1 cellular context compared by ENCODE assay signal in genomic region chr19:28493881-28494280, GRCh38.
TF ChIP-seq lines count a peak whose summit lies in the region.

No MANE protein-coding gene starts in this region.

TF ChIP-seq in H1, 55 proteins besides CTCF, POLR2A, EP300 and RAD21:
- TF ChIP-seq KDM5A (IDR thresholded peaks at IDR 0.05; ENCODE audit: low read length) = no peak
- no peak for TF ChIP-seq MAX (IDR thresholded peaks at IDR 0.05)
- TF ChIP-seq, protein P1, sequence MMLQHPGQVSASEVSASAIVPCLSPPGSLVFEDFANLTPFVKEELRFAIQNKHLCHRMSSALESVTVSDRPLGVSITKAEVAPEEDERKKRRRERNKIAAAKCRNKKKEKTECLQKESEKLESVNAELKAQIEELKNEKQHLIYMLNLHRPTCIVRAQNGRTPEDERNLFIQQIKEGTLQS (IDR thresholded peaks at IDR 0.05; ENCODE audit: insufficient read depth, low read depth, low read length) = no peak
- no peak for TF ChIP-seq KDM1A (IDR thresholded peaks at IDR 0.05; ENCODE audit: borderline replicate concordance, low read length)
- TF ChIP-seq ZNF274 (IDR thresholded peaks at IDR 0.05; ENCODE audit: borderline replicate concordance, extremely low read depth, low read length) = no peak
- no peak for TF ChIP-seq POLR2AphosphoS5 (IDR thresholded peaks at IDR 0.05; ENCODE audit: low read depth, low read length)
- TF ChIP-seq YY1 (IDR thresholded peaks at IDR 0.05; ENCODE audit: low read depth, low read length) = no peak
- no peak for TF ChIP-seq CBX5 (IDR thresholded peaks at IDR 0.05; ENCODE audit: low read depth, low read length)
- TF ChIP-seq RFX5 (IDR thresholded peaks at IDR 0.05; ENCODE audit: borderline replicate concordance, low read depth, low read length) = no peak
- no peak for TF ChIP-seq GABPA (IDR thresholded peaks at IDR 0.05; ENCODE audit: borderline replicate concordance, insufficient read depth, low read length)
- no peak for TF ChIP-seq SIRT6 (IDR thresholded peaks at IDR 0.05; ENCODE audit: low read length)
- no peak for TF ChIP-seq CHD1 (IDR thresholded peaks at IDR 0.05; ENCODE audit: low read depth, low read length)
- no peak for TF ChIP-seq HDAC2 (IDR thresholded peaks at IDR 0.05; ENCODE audit: borderline replicate concordance in 1 of 2, low read depth in 2 of 2, low read length in 2 of 2)
- no peak for TF ChIP-seq CHD2 (IDR thresholded peaks at IDR 0.05; ENCODE audit: low read length)
- TF ChIP-seq SP2 (IDR thresholded peaks at IDR 0.05; ENCODE audit: low read length) = no peak
- TF ChIP-seq CBX8 (IDR thresholded peaks at IDR 0.05; ENCODE audit: borderline replicate concordance, low read depth, low read length) = no peak
- TF ChIP-seq, protein P2, sequence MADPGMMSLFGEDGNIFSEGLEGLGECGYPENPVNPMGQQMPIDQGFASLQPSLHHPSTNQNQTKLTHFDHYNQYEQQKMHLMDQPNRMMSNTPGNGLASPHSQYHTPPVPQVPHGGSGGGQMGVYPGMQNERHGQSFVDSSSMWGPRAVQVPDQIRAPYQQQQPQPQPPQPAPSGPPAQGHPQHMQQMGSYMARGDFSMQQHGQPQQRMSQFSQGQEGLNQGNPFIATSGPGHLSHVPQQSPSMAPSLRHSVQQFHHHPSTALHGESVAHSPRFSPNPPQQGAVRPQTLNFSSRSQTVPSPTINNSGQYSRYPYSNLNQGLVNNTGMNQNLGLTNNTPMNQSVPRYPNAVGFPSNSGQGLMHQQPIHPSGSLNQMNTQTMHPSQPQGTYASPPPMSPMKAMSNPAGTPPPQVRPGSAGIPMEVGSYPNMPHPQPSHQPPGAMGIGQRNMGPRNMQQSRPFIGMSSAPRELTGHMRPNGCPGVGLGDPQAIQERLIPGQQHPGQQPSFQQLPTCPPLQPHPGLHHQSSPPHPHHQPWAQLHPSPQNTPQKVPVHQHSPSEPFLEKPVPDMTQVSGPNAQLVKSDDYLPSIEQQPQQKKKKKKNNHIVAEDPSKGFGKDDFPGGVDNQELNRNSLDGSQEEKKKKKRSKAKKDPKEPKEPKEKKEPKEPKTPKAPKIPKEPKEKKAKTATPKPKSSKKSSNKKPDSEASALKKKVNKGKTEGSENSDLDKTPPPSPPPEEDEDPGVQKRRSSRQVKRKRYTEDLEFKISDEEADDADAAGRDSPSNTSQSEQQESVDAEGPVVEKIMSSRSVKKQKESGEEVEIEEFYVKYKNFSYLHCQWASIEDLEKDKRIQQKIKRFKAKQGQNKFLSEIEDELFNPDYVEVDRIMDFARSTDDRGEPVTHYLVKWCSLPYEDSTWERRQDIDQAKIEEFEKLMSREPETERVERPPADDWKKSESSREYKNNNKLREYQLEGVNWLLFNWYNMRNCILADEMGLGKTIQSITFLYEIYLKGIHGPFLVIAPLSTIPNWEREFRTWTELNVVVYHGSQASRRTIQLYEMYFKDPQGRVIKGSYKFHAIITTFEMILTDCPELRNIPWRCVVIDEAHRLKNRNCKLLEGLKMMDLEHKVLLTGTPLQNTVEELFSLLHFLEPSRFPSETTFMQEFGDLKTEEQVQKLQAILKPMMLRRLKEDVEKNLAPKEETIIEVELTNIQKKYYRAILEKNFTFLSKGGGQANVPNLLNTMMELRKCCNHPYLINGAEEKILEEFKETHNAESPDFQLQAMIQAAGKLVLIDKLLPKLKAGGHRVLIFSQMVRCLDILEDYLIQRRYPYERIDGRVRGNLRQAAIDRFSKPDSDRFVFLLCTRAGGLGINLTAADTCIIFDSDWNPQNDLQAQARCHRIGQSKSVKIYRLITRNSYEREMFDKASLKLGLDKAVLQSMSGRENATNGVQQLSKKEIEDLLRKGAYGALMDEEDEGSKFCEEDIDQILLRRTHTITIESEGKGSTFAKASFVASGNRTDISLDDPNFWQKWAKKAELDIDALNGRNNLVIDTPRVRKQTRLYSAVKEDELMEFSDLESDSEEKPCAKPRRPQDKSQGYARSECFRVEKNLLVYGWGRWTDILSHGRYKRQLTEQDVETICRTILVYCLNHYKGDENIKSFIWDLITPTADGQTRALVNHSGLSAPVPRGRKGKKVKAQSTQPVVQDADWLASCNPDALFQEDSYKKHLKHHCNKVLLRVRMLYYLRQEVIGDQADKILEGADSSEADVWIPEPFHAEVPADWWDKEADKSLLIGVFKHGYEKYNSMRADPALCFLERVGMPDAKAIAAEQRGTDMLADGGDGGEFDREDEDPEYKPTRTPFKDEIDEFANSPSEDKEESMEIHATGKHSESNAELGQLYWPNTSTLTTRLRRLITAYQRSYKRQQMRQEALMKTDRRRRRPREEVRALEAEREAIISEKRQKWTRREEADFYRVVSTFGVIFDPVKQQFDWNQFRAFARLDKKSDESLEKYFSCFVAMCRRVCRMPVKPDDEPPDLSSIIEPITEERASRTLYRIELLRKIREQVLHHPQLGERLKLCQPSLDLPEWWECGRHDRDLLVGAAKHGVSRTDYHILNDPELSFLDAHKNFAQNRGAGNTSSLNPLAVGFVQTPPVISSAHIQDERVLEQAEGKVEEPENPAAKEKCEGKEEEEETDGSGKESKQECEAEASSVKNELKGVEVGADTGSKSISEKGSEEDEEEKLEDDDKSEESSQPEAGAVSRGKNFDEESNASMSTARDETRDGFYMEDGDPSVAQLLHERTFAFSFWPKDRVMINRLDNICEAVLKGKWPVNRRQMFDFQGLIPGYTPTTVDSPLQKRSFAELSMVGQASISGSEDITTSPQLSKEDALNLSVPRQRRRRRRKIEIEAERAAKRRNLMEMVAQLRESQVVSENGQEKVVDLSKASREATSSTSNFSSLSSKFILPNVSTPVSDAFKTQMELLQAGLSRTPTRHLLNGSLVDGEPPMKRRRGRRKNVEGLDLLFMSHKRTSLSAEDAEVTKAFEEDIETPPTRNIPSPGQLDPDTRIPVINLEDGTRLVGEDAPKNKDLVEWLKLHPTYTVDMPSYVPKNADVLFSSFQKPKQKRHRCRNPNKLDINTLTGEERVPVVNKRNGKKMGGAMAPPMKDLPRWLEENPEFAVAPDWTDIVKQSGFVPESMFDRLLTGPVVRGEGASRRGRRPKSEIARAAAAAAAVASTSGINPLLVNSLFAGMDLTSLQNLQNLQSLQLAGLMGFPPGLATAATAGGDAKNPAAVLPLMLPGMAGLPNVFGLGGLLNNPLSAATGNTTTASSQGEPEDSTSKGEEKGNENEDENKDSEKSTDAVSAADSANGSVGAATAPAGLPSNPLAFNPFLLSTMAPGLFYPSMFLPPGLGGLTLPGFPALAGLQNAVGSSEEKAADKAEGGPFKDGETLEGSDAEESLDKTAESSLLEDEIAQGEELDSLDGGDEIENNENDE (IDR thresholded peaks at IDR 0.05; ENCODE audit: insufficient replicate concordance, low read length) = no peak
- TF ChIP-seq CEBPB (IDR thresholded peaks at IDR 0.05; ENCODE audit: low read depth, low read length) = no peak
TF ChIP-seq in H1: peak in this region for 0.
